In the genomic region with DNA sequence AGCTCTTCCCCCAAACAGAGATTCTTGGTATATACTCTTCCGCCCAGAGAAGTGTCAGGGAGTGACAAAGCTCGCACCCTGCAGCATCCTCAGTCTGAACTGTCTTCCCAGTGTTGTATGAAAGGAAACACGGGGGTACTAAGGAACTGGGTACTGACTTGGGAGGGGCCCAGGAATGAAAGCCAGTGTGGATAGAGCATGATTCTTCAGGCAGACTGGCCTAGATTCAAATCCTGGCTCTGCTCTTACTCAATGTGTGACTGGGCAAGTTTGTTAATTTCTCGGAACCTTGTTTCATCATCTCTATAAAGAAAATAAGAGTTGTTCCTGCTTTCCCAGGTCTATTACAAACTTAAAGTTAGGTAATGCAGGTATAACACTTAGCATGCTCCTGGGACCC, we compare ENCODE assay signal across 1 cellular context.
TF ChIP-seq lines count a peak whose summit lies in the region.

No MANE protein-coding gene starts in this region.

TF ChIP-seq in SK-N-SH treated with all-trans-retinoic acid at 6 μM for 48 hours, 23 proteins besides CTCF, POLR2A, EP300 and RAD21 (continued from another document):
- TF ChIP-seq, protein P1, sequence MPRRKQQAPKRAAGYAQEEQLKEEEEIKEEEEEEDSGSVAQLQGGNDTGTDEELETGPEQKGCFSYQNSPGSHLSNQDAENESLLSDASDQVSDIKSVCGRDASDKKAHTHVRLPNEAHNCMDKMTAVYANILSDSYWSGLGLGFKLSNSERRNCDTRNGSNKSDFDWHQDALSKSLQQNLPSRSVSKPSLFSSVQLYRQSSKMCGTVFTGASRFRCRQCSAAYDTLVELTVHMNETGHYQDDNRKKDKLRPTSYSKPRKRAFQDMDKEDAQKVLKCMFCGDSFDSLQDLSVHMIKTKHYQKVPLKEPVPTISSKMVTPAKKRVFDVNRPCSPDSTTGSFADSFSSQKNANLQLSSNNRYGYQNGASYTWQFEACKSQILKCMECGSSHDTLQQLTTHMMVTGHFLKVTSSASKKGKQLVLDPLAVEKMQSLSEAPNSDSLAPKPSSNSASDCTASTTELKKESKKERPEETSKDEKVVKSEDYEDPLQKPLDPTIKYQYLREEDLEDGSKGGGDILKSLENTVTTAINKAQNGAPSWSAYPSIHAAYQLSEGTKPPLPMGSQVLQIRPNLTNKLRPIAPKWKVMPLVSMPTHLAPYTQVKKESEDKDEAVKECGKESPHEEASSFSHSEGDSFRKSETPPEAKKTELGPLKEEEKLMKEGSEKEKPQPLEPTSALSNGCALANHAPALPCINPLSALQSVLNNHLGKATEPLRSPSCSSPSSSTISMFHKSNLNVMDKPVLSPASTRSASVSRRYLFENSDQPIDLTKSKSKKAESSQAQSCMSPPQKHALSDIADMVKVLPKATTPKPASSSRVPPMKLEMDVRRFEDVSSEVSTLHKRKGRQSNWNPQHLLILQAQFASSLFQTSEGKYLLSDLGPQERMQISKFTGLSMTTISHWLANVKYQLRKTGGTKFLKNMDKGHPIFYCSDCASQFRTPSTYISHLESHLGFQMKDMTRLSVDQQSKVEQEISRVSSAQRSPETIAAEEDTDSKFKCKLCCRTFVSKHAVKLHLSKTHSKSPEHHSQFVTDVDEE (CRISPR knock-in tag; IDR thresholded peaks at IDR 0.05) = no peak
- TF ChIP-seq, protein P2, sequence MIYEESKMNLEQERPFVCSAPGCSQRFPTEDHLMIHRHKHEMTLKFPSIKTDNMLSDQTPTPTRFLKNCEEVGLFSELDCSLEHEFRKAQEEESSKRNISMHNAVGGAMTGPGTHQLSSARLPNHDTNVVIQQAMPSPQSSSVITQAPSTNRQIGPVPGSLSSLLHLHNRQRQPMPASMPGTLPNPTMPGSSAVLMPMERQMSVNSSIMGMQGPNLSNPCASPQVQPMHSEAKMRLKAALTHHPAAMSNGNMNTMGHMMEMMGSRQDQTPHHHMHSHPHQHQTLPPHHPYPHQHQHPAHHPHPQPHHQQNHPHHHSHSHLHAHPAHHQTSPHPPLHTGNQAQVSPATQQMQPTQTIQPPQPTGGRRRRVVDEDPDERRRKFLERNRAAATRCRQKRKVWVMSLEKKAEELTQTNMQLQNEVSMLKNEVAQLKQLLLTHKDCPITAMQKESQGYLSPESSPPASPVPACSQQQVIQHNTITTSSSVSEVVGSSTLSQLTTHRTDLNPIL (CRISPR knock-in tag; IDR thresholded peaks at IDR 0.05; ENCODE audit: low read depth) = no peak
- TF ChIP-seq SNAI2 (CRISPR knock-in tag; IDR thresholded peaks at IDR 0.05) = no peak
- no peak for TF ChIP-seq RARB (CRISPR knock-in tag; IDR thresholded peaks at IDR 0.05)
- no peak for TF ChIP-seq TOX (CRISPR knock-in tag; IDR thresholded peaks at IDR 0.05; ENCODE audit: borderline replicate concordance)
- no peak for TF ChIP-seq ZFP3 (CRISPR knock-in tag; IDR thresholded peaks at IDR 0.05)
